Comparison of ENCODE assay signal across 11 cellular contexts in genomic region chr14:90675399-90675798, GRCh38.
DNase-seq lines count a peak whose midpoint lies in the region; ATAC-seq and TF ChIP-seq lines count a peak whose summit lies in the region.
"Had no signal": no experiment of that assay in that cellular context is flagged by ENCODE, and none has a peak within 500 bp of the region (broad histone marks: within the 10 kb centered on the region; RNA-seq: fewer than 3 reads in every experiment).

No MANE protein-coding gene starts in this region.

- intact Hi-C loops in Right ventricle myocardium inferior (cut with DNase I), result no loop called here
- intact Hi-C loops in cardiac septum (cut with DNase I), result no loop called here
- intact Hi-C loops in adrenal gland (cut with DNase I), result no loop called here
- intact Hi-C loops in left ventricle myocardium superior (cut with micrococcal nuclease), result no loop called here
- intact Hi-C loops in thyroid gland (cut with DNase I), result no loop called here

- H3K9me3 ChIP-seq in adrenal gland (replicated peaks in 1 of 3) (no peaks in the 10 kb centered on the region), thyroid gland (no peaks in the 10 kb centered on the region)

- H3K9me3 Mint-ChIP-seq in glutamatergic neuron (ENCODE audit: unreplicated experiment), result no peaks in the 10 kb centered on the region
- H3K9me3 Mint-ChIP-seq: activated naive CD4-positive, alpha-beta T cell treated with anti-CD3 and anti-CD28 coated beads, Interleukin-2, amount 50 U/mL, for 72 hours; nephron had no signal

- peaks cover 9% of the 10 kb centered on the region for H3K4me1 Mint-ChIP-seq in glutamatergic neuron (ENCODE audit: low read depth, unreplicated experiment)

- no peak overlapping the region for H3K27ac Mint-ChIP-seq in glutamatergic neuron (ENCODE audit: unreplicated experiment)
- H3K27ac Mint-ChIP-seq: nephron had no signal

- H3K27me3 ChIP-seq in adrenal gland, result no peaks in the 10 kb centered on the region
- no peaks in the 10 kb centered on the region for H3K27me3 ChIP-seq in thyroid gland

- H3K27me3 Mint-ChIP-seq in glutamatergic neuron (ENCODE audit: unreplicated experiment), result peaks cover 2% of the 10 kb centered on the region

- WGBS in adrenal gland, 4 donors, result 26 to 54% (median 34%) methylated on average over 7 of the region's 7 CpGs
- WGBS in thyroid gland, 2 donors, result 77 to 88% methylated on average over 7 of the region's 7 CpGs

- TF ChIP-seq POLR2A in adrenal gland (IDR thresholded peaks at IDR 0.05) (peak in 1 of 2 donors; percentile 64), thyroid gland (IDR thresholded peaks at IDR 0.05) (no peak)

- ATAC-seq in Right ventricle myocardium inferior (peak; percentile 66), left ventricle myocardium superior (peak; percentile 78), GM18868 (IDR thresholded peaks at IDR 0.05; ENCODE audit: unreplicated experiment) (no peak)

- peak overlapping the region; percentile 7 to 94 (median 73) for H3K27ac ChIP-seq in adrenal gland
- H3K27ac ChIP-seq in thyroid gland, result no peak overlapping the region

- H3K4me1 ChIP-seq in adrenal gland (replicated peaks in 1 of 2), result peaks cover 3 to 31% of the 10 kb centered on the region in 2 donors
- no peaks in the 10 kb centered on the region for H3K4me1 ChIP-seq in thyroid gland

- no peak overlapping the region for H3K4me3 Mint-ChIP-seq in glutamatergic neuron (ENCODE audit: unreplicated experiment)
- H3K4me3 Mint-ChIP-seq: nephron had no signal

- H3K36me3 ChIP-seq in adrenal gland (replicated peaks in 1 of 2), result no peaks in the 10 kb centered on the region
- H3K36me3 ChIP-seq in thyroid gland, result no peaks in the 10 kb centered on the region

- no peak overlapping the region for H3K4me3 ChIP-seq in adrenal gland
- H3K4me3 ChIP-seq in thyroid gland (replicated peaks in 1 of 3), result no peak overlapping the region

- peaks cover 6% of the 10 kb centered on the region for H3K36me3 Mint-ChIP-seq in glutamatergic neuron (ENCODE audit: unreplicated experiment)
- H3K36me3 Mint-ChIP-seq: activated naive CD4-positive, alpha-beta T cell treated with anti-CD3 and anti-CD28 coated beads, Interleukin-2, amount 50 U/mL, for 72 hours had no signal

- no peak for DNase-seq in Right ventricle myocardium inferior (ENCODE audit: missing footprints)
- no peak for DNase-seq in cardiac septum (ENCODE audit: low spot score)
- DNase-seq in adrenal gland, result peak; percentile 75 to 95 (median 91)
- DNase-seq in left ventricle myocardium superior, result no peak
- no peak for DNase-seq in thyroid gland
- DNase-seq in glutamatergic neuron, result no peak
- DNase-seq in D341Med (ENCODE audit: low spot score), result no peak
- DNase-seq: H7 had no signal

- TF ChIP-seq CTCF in adrenal gland (IDR thresholded peaks at IDR 0.05) (no peak), thyroid gland (IDR thresholded peaks at IDR 0.05) (no peak), glutamatergic neuron (IDR thresholded peaks at IDR 0.05; ENCODE audit: partially characterized antibody, unreplicated experiment) (no peak)

Comparison
In these comparisons a context has a peak if more than half of its experiments do, and no peak if none do; other contexts are left out.
1. DNase-seq: peak in adrenal gland (7 of 7); none in Right ventricle myocardium inferior (single experiment), cardiac septum (single experiment), left ventricle myocardium superior (single experiment), thyroid gland (0 of 2), glutamatergic neuron (single experiment) and D341Med (single experiment).
2. H3K27ac ChIP-seq: peak in adrenal gland (5 of 5); none in thyroid gland (0 of 3).